In genomic region chr7:5421626-5422323, GRCh38 we compare ENCODE assay signal across 8 cellular contexts. TPM values are rescaled to one million over a fixed set of nuclear protein-coding genes. Genes with fewer than 3 reads are reported as not detected.
A peak's percentile ranks its signal among the peaks of the same experiment; 100 is the strongest.
DNase-seq lines count a peak whose midpoint lies in the region; ATAC-seq, FAIRE-seq and TF ChIP-seq lines count a peak whose summit lies in the region.

No MANE protein-coding gene starts in this region.

- H3K4me3 ChIP-seq in ACC112 (ENCODE audit: low read depth, low read length) (peak overlapping the region; percentile 85), GM12864 (ENCODE audit: low read depth, low read length) (peak overlapping the region; percentile 0; the same call in 1 of the 2 replicates), RWPE2 (ENCODE audit: severe bottlenecking) (peak overlapping the region; percentile 69), ectodermal cell (ENCODE audit: insufficient read depth, low read depth, low read length) (peak overlapping the region; percentile 60), testis (peak overlapping the region; percentile 86 to 94)

- no peaks in the 10 kb centered on the region for H3K9me3 ChIP-seq in RWPE2 (ENCODE audit: severe bottlenecking)
- no peaks in the 10 kb centered on the region for H3K9me3 ChIP-seq in ectodermal cell (ENCODE audit: control insufficient read depth, low read length)
- H3K9me3 ChIP-seq in testis = no peaks in the 10 kb centered on the region

- DNase-seq in GM12864 (ENCODE audit: low read depth) (no peak), RWPE2 (ENCODE audit: low spot score) (no peak), lung microvascular endothelial cell (ENCODE audit: low read depth in 2 of 2) (peak; percentile 67 to 77), testis (peak; percentile 78), D721Med (ENCODE audit: insufficient read length, low spot score) (no peak)

- 1% methylated on average over 44 to 45 of the region's 46 CpGs for WGBS in ectodermal cell, 2 experiments
- 0 to 1% methylated on average over 46 of the region's 46 CpGs for WGBS in testis, 2 donors

- H3K27me3 ChIP-seq in ACC112 (ENCODE audit: insufficient read depth, low read length) (no peaks in the 10 kb centered on the region), RWPE2 (ENCODE audit: insufficient read depth, poor library complexity, severe bottlenecking) (no peaks in the 10 kb centered on the region), ectodermal cell (ENCODE audit: control insufficient read depth, insufficient read depth, low read length, poor library complexity, severe bottlenecking) (peaks cover 48% of the 10 kb centered on the region), testis (no peaks in the 10 kb centered on the region)

- FAIRE-seq in D721Med (lab: Jason Lieb, UNC) = no peak

- H3K79me2 ChIP-seq in ACC112 (ENCODE audit: control insufficient read depth, insufficient read depth, low read length, unreplicated experiment) = peaks cover 88% of the 10 kb centered on the region

- ATAC-seq in RWPE2 (ENCODE audit: low read depth) = no peak
- ATAC-seq in HG02571 (IDR thresholded peaks at IDR 0.05; ENCODE audit: unreplicated experiment) = no peak

- TF ChIP-seq CTCF in GM12864 (IDR thresholded peaks at IDR 0.05; ENCODE audit: low read depth, low read length, missing control alignments) (no peak), RWPE2 (IDR thresholded peaks at IDR 0.05; ENCODE audit: poor library complexity, severe bottlenecking) (no peak), testis (IDR thresholded peaks at IDR 0.05) (no peak), D721Med (IDR thresholded peaks at IDR 0.05; ENCODE audit: insufficient read depth, missing control alignments) (no peak)

- H3K27ac ChIP-seq in ACC112 (ENCODE audit: low read depth, low read length) = peak overlapping the region; percentile 90
- peak overlapping the region; percentile 98 for H3K27ac ChIP-seq in RWPE2 (ENCODE audit: poor library complexity, severe bottlenecking)
- peak overlapping the region; percentile 78 for H3K27ac ChIP-seq in ectodermal cell (ENCODE audit: insufficient read depth, low read depth, low read length, poor library complexity, severe bottlenecking)
- H3K27ac ChIP-seq in testis = peak overlapping the region; percentile 97 to 100

- TF ChIP-seq POLR2A in testis (IDR thresholded peaks at IDR 0.05) = no peak

- intact Hi-C loops in testis (cut with DNase I; ENCODE audit: low total_unique reads) = no loop called here

- no peak overlapping the region for H2AFZ ChIP-seq in ACC112 (ENCODE audit: low read length, unreplicated experiment)

- no peaks in the 10 kb centered on the region for H3K36me3 ChIP-seq in ACC112 (ENCODE audit: insufficient read depth, low read length)
- H3K36me3 ChIP-seq in RWPE2 (ENCODE audit: low read depth) = peaks cover 5% of the 10 kb centered on the region; the same call in 1 of the 2 replicates
- H3K36me3 ChIP-seq in ectodermal cell (ENCODE audit: control insufficient read depth, insufficient read depth, low read length) = no peaks in the 10 kb centered on the region
- H3K36me3 ChIP-seq in testis (ENCODE audit: low read depth, missing control alignments) = no peaks in the 10 kb centered on the region

- H3K4me1 ChIP-seq in ACC112 (ENCODE audit: control insufficient read depth, insufficient read depth, low read length, unreplicated experiment) = peaks cover 23% of the 10 kb centered on the region
- peaks cover 11% of the 10 kb centered on the region for H3K4me1 ChIP-seq in RWPE2 (ENCODE audit: insufficient read depth, poor library complexity, severe bottlenecking)
- H3K4me1 ChIP-seq in ectodermal cell (ENCODE audit: control insufficient read depth, insufficient read depth, low read length) = peaks cover 12% of the 10 kb centered on the region
- peaks cover 20% of the 10 kb centered on the region for H3K4me1 ChIP-seq in testis

RNA-seq across cellular contexts. Expression of gene TNRC18, which starts 1.9 kb away (rescaled TPM):
- polyA plus RNA-seq in ectodermal cell (2013, experiment 1 of 4) = 40.8 TPM
- 52.6 TPM for polyA plus RNA-seq in ectodermal cell (2013, experiment 2 of 4)
- 32.8 TPM for polyA plus RNA-seq in ectodermal cell (2013, experiment 3 of 4)
- 34.4 TPM for polyA plus RNA-seq in ectodermal cell (2013, experiment 4 of 4)
- 19.8 and 21.6 TPM in 2 replicates for total RNA-seq in lung microvascular endothelial cell
- 100 to 1,000 TPM; 117 to 128 TPM for total RNA-seq in testis
- 56.2 TPM for polyA plus RNA-seq in testis (ENCODE audit: insufficient read depth, low read depth, low replicate concordance)

Comparison
In these comparisons a context has a peak if more than half of its experiments do, and no peak if none do; other contexts are left out.
1. H3K4me3 ChIP-seq: peak in every context shown above with its lines; median percentile 90 in testis; 85 in ACC112; 69 in RWPE2; 60 in ectodermal cell; 0 in GM12864.
2. DNase-seq: peak in lung microvascular endothelial cell (2 of 2) and testis (single experiment); none in GM12864 (single experiment), RWPE2 (single experiment) and D721Med (single experiment).
3. Peak in every context shown above with its lines, with median percentiles within 50 percentile points of each other: H3K27ac ChIP-seq.